ENCODE assay signal across 21 cellular contexts in genomic region chr6:123509112-123509511, GRCh38.
"Had no signal": no experiment of that assay in that cellular context is flagged by ENCODE, and none has a peak within 500 bp of the region (broad histone marks: within the 10 kb centered on the region; RNA-seq: fewer than 3 reads in every experiment).

No MANE protein-coding gene starts in this region.

- ATAC-seq: K562, Panc1, PC-3 had no signal

- H3K4me2 ChIP-seq: KMS-11, SK-N-SH had no signal

- H3K9me3 ChIP-seq: SK-N-SH had no signal

- H3K27ac ChIP-seq: HL-60, KMS-11, RWPE1 had no signal

- FAIRE-seq: HTR-8/SVneo, K562 had no signal

- H3K4me3 ChIP-seq: K562 had no signal

- DNase-seq: Kasumi-1; MM.1S; NCI-H1092 treated with DMSO at 0.1 percent for 48 hours; NCI-H1436; NCI-H1694 treated with DMSO at 0.1 percent for 48 hours; NCI-H1930; NCI-H2081; NCI-H2107; NCI-H2227 treated with DMSO at 0.1 percent for 48 hours; NCI-H526 treated with DMSO at 0.1 percent for 48 hours; NCI-H774; NK-92 treated with Interleukin-12 subunit alpha and Interleukin-12 subunit beta, amount 100 ng/mL, for 24 hours; PC-3; SHP77; SK-N-SH had no signal

- H3K9ac ChIP-seq: KMS-11, SK-N-SH had no signal
